8 cellular contexts compared by ENCODE assay signal in genomic region chr14:49767473-49768300, GRCh38.
DNase-seq lines count a peak whose midpoint lies in the region; ATAC-seq and FAIRE-seq lines count a peak whose summit lies in the region.

Gene KLHDC2, plus strand, starts transcription at chr14:49768153. Its CDS starts 316 bp downstream, at chr14:49768469.

- peak within 1 kb of the TSS; percentile 92 to 99 (median 97) for H3K27ac ChIP-seq in BLaER1 treated with 17β-estradiol and CSF1 and Interleukin-3, amounts not matched to agents 10 nM and 100 nM
- H3K27ac ChIP-seq in cingulate gyrus (ENCODE audit: low read depth, low read length) = peak within 1 kb of the TSS; percentile 99

- DNase-seq in GM19239 (ENCODE audit: insufficient read length, low spot score) (peak; percentile 81), NCI-H524 (lab: John Stamatoyannopoulos, UW) (peak; percentile 84 to 89), left kidney (ENCODE audit: low read depth, low spot score) (peak; percentile 97)
- peak; percentile 82 to 83 for DNase-seq in activated CD4-positive, alpha-beta T cell treated with anti-CD3 and anti-CD28 coated beads for 4 hours
- peak; percentile 90 for DNase-seq in stimulated activated CD4-positive, alpha-beta T cell treated with anti-CD3 and anti-CD28 coated beads, Interleukin-1b, Interleukin-23, amount 100 ng/mL, for 48 hours

- no peaks in the 10 kb centered on the region for H3K27me3 ChIP-seq in BLaER1 treated with 17β-estradiol and CSF1 and Interleukin-3, amounts not matched to agents 10 nM and 100 nM

- peaks cover 0 to 18% (median 5%) of the 10 kb centered on the region in 11 experiments; a peak in 10 of 22 replicates for H4K20me1 ChIP-seq in BLaER1 treated with 17β-estradiol and CSF1 and Interleukin-3, amounts not matched to agents 10 nM and 100 nM

- peak; percentile 87 for ATAC-seq in HG03442 (IDR thresholded peaks at IDR 0.05; ENCODE audit: unreplicated experiment)

- peak within 1 kb of the TSS; percentile 93 to 99 (median 97) for H3K9ac ChIP-seq in BLaER1 treated with 17β-estradiol and CSF1 and Interleukin-3, amounts not matched to agents 10 nM and 100 nM

- H3K9me3 ChIP-seq in BLaER1 treated with 17β-estradiol and CSF1 and Interleukin-3, amounts not matched to agents 10 nM and 100 nM (replicated peaks in 1 of 11) = no peaks in the 10 kb centered on the region

- FAIRE-seq in GM19239 (lab: Jason Lieb, UNC) = peak; percentile 82

- peaks cover 29 to 40% (median 33%) of the 10 kb centered on the region in 10 experiments for H3K4me1 ChIP-seq in BLaER1 treated with 17β-estradiol and CSF1 and Interleukin-3, amounts not matched to agents 10 nM and 100 nM

- peaks cover 0 to 13% (median 5%) of the 10 kb centered on the region in 11 experiments; a peak in 8 of 22 replicates for H3K36me3 ChIP-seq in BLaER1 treated with 17β-estradiol and CSF1 and Interleukin-3, amounts not matched to agents 10 nM and 100 nM

- peak within 1 kb of the TSS; percentile 78 to 98 (median 90) for H3K4me3 ChIP-seq in BLaER1 treated with 17β-estradiol and CSF1 and Interleukin-3, amounts not matched to agents 10 nM and 100 nM

- peak within 1 kb of the TSS; percentile 79 to 98 (median 92) for H3K4me2 ChIP-seq in BLaER1 treated with 17β-estradiol and CSF1 and Interleukin-3, amounts not matched to agents 10 nM and 100 nM

Comparison
In these comparisons a context has a peak if more than half of its experiments do, and no peak if none do; other contexts are left out.
1. Peak in every context shown above with its lines: DNase-seq, ATAC-seq, H3K4me3 ChIP-seq and H3K27ac ChIP-seq.